18 cellular contexts compared by ENCODE assay signal in the genomic region with DNA sequence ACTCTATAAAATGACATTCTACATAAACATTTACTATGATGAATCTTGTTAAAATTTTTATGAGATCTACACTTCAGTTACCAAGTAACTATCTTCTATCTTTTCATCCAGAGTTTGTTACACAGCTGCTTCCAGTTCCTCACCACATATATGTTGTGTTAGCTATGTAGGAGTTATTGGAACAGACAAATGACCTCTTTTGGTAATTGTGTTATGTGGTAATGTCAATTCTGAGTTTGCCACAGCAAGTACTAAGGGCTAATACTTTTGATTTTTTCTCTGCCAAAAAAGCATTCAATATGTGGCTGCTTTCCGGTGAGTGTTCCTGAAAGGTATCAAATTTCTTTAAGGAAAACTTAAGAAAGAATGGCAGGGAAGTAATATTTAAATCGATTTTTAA.
"Had no signal": no experiment of that assay in that cellular context is flagged by ENCODE, and none has a peak within 500 bp of the region (broad histone marks: within the 10 kb centered on the region; RNA-seq: fewer than 3 reads in every experiment).

No MANE protein-coding gene starts in this region.

- H3K36me3 ChIP-seq: esophagus muscularis mucosa had no signal

- H3K4me3 ChIP-seq: esophagus muscularis mucosa, psoas muscle, testis had no signal

- H3K27ac ChIP-seq: esophagus muscularis mucosa, foreskin keratinocyte, psoas muscle, testis had no signal

- H3K27me3 ChIP-seq: esophagus muscularis mucosa, foreskin keratinocyte, testis had no signal

- H3K9me3 ChIP-seq: esophagus muscularis mucosa, psoas muscle, testis had no signal

- DNase-seq: activated CD4-positive, alpha-beta memory T cell treated with anti-CD3 and anti-CD28 coated beads, Interleukin-2, amount 10 ng/mL, durations not matched to agents 7 days and 5 days; activated CD4-positive, alpha-beta T cell treated with anti-CD3 and anti-CD28 coated beads for 4 hours; activated naive CD4-positive, alpha-beta T cell; activated naive CD8-positive, alpha-beta T cell treated with anti-CD3 and anti-CD28 coated beads for 36 hours; activated T-cell treated with anti-CD3 and anti-CD28 coated beads, Interleukin-2, amount 50 U/mL, for 1 hour; effector CD8-positive, alpha-beta T cell; foreskin keratinocyte; glutamatergic neuron; hypothalamus; kidney; mammary epithelial cell; psoas muscle; right cardiac atrium; stimulated activated CD4-positive, alpha-beta T cell treated with anti-CD3 and anti-CD28 coated beads, Interleukin-4, amount 100 ng/mL, for 1 hour; SW 1271; T-helper 2 cell; testis had no signal

- H3K4me1 ChIP-seq: esophagus muscularis mucosa, foreskin keratinocyte, psoas muscle, testis had no signal
